Comparison of ENCODE assay signal across 33 cellular contexts in genomic region chr17:41254861-41255260, GRCh38. TPM values are rescaled to one million over a fixed set of nuclear protein-coding genes. Genes with fewer than 3 reads are reported as not detected.
"Had no signal": no experiment of that assay in that cellular context is flagged by ENCODE, and none has a peak within 500 bp of the region (broad histone marks: within the 10 kb centered on the region; RNA-seq: fewer than 3 reads in every experiment).

No MANE protein-coding gene starts in this region.

- H3K27ac ChIP-seq: parathyroid adenoma, psoas muscle, sigmoid colon, thyroid gland, upper lobe of left lung, vagina had no signal

- H3K4me3 ChIP-seq: psoas muscle, sigmoid colon, thyroid gland, upper lobe of left lung, vagina had no signal

- H3K4me1 ChIP-seq: parathyroid adenoma, psoas muscle, sigmoid colon, thyroid gland, upper lobe of left lung, vagina had no signal

- H3K27me3 ChIP-seq: thyroid gland, upper lobe of left lung, vagina had no signal

- H3K9me3 ChIP-seq: psoas muscle, sigmoid colon, thyroid gland, upper lobe of left lung, vagina had no signal

- H3K36me3 ChIP-seq: sigmoid colon, thyroid gland, upper lobe of left lung, vagina had no signal

- ATAC-seq: activated T-helper 17 cell treated with anti-CD3 and anti-CD28 coated beads, Interleukin-2, amount 50 U/mL, for 72 hours; effector memory CD8-positive, alpha-beta T cell; psoas muscle; stimulated activated effector memory CD8-positive, alpha-beta T cell treated with anti-CD3 and anti-CD28 coated beads, Interleukin-12 subunit alpha, Interleukin-12 subunit beta, amount 100 ng/mL, for 72 hours had no signal

- DNase-seq: activated CD4-positive, alpha-beta memory T cell treated with anti-CD3 and anti-CD28 coated beads for 36 hours; activated CD4-positive, alpha-beta T cell treated with anti-CD3 and anti-CD28 coated beads for 4 hours; activated CD4-positive, CD25-positive, alpha-beta regulatory T cell; activated CD8-positive, alpha-beta memory T cell treated with anti-CD3 and anti-CD28 coated beads, Interleukin-2, amount 50 U/mL, for 4 hours; activated gamma-delta T cell treated with Interleukin-2 at 50 U/mL for 16 hours; activated naive CD4-positive, alpha-beta T cell treated with anti-CD3 and anti-CD28 coated beads, Interleukin-2, amount 50 U/mL, for 16 hours; activated T-cell treated with anti-CD3 and anti-CD28 coated beads, Interleukin-2, amount 50 U/mL, for 1 hour; amygdala; caudate nucleus; cortex of kidney; effector memory CD8-positive, alpha-beta T cell; hippocampal formation; immature natural killer cell; naive B cell; psoas muscle; sigmoid colon; small intestine; stimulated activated CD4-positive, alpha-beta T cell treated with anti-CD3 and anti-CD28 coated beads, Interleukin-4, amount 100 ng/mL, for 24 hours; substantia nigra; thyroid gland had no signal

RNA-seq across cellular contexts. Expression of gene KRTAP9-9, which starts 0.3 kb away (rescaled TPM):
- total RNA-seq: activated CD4-positive, alpha-beta memory T cell treated with anti-CD3 and anti-CD28 coated beads for 36 hours; activated CD8-positive, alpha-beta memory T cell treated with anti-CD3 and anti-CD28 coated beads for 36 hours; activated T-helper 17 cell treated with anti-CD3 and anti-CD28 coated beads, Interleukin-2, amount 50 U/mL, for 72 hours; chondrocyte; frontal cortex; kidney epithelial cell; mesothelial cell of epicardium; psoas muscle; sigmoid colon; T-helper 1 cell treated with Interleukin-12 subunit alpha and Interleukin-12 subunit beta and Interleukin-4 antibody, amounts not matched to agents 30 ng/mL and 1 ng/mL, for 36 hours; thyroid gland; upper lobe of left lung; vagina had no signal
- polyA plus RNA-seq: esophagus, immature natural killer cell, neural cell, psoas muscle, sigmoid colon, small intestine had no signal

RNA-seq across cellular contexts. Expression of gene KRTAP9-4, which starts 5.4 kb away (rescaled TPM):
- total RNA-seq: activated CD4-positive, alpha-beta memory T cell treated with anti-CD3 and anti-CD28 coated beads for 36 hours; activated CD8-positive, alpha-beta memory T cell treated with anti-CD3 and anti-CD28 coated beads for 36 hours; activated T-helper 17 cell treated with anti-CD3 and anti-CD28 coated beads, Interleukin-2, amount 50 U/mL, for 72 hours; chondrocyte; frontal cortex; kidney epithelial cell; mesothelial cell of epicardium; psoas muscle; sigmoid colon; T-helper 1 cell treated with Interleukin-12 subunit alpha and Interleukin-12 subunit beta and Interleukin-4 antibody, amounts not matched to agents 30 ng/mL and 1 ng/mL, for 36 hours; thyroid gland; upper lobe of left lung; vagina had no signal
- polyA plus RNA-seq: esophagus, immature natural killer cell, neural cell, psoas muscle, sigmoid colon, small intestine had no signal

RNA-seq across cellular contexts. Expression of gene KRTAP9-6, which starts 10.3 kb away (rescaled TPM):
- total RNA-seq: activated CD4-positive, alpha-beta memory T cell treated with anti-CD3 and anti-CD28 coated beads for 36 hours; activated CD8-positive, alpha-beta memory T cell treated with anti-CD3 and anti-CD28 coated beads for 36 hours; activated T-helper 17 cell treated with anti-CD3 and anti-CD28 coated beads, Interleukin-2, amount 50 U/mL, for 72 hours; chondrocyte; frontal cortex; kidney epithelial cell; mesothelial cell of epicardium; psoas muscle; sigmoid colon; T-helper 1 cell treated with Interleukin-12 subunit alpha and Interleukin-12 subunit beta and Interleukin-4 antibody, amounts not matched to agents 30 ng/mL and 1 ng/mL, for 36 hours; thyroid gland; upper lobe of left lung; vagina had no signal
- polyA plus RNA-seq: esophagus, immature natural killer cell, neural cell, psoas muscle, sigmoid colon, small intestine had no signal

RNA-seq across cellular contexts. Expression of gene KRTAP9-8, which starts 17.1 kb away (rescaled TPM):
- total RNA-seq: activated CD4-positive, alpha-beta memory T cell treated with anti-CD3 and anti-CD28 coated beads for 36 hours; activated CD8-positive, alpha-beta memory T cell treated with anti-CD3 and anti-CD28 coated beads for 36 hours; activated T-helper 17 cell treated with anti-CD3 and anti-CD28 coated beads, Interleukin-2, amount 50 U/mL, for 72 hours; chondrocyte; frontal cortex; kidney epithelial cell; mesothelial cell of epicardium; psoas muscle; sigmoid colon; T-helper 1 cell treated with Interleukin-12 subunit alpha and Interleukin-12 subunit beta and Interleukin-4 antibody, amounts not matched to agents 30 ng/mL and 1 ng/mL, for 36 hours; thyroid gland; upper lobe of left lung; vagina had no signal
- polyA plus RNA-seq: esophagus, immature natural killer cell, neural cell, psoas muscle, sigmoid colon, small intestine had no signal

RNA-seq across cellular contexts. Expression of gene KRTAP9-7, which starts 20.6 kb away (rescaled TPM):
- total RNA-seq: activated CD4-positive, alpha-beta memory T cell treated with anti-CD3 and anti-CD28 coated beads for 36 hours; activated CD8-positive, alpha-beta memory T cell treated with anti-CD3 and anti-CD28 coated beads for 36 hours; activated T-helper 17 cell treated with anti-CD3 and anti-CD28 coated beads, Interleukin-2, amount 50 U/mL, for 72 hours; chondrocyte; frontal cortex; kidney epithelial cell; mesothelial cell of epicardium; psoas muscle; sigmoid colon; T-helper 1 cell treated with Interleukin-12 subunit alpha and Interleukin-12 subunit beta and Interleukin-4 antibody, amounts not matched to agents 30 ng/mL and 1 ng/mL, for 36 hours; thyroid gland; upper lobe of left lung; vagina had no signal
- polyA plus RNA-seq: esophagus, immature natural killer cell, neural cell, psoas muscle, sigmoid colon, small intestine had no signal
